8 cellular contexts compared by ENCODE assay signal in the genomic region with DNA sequence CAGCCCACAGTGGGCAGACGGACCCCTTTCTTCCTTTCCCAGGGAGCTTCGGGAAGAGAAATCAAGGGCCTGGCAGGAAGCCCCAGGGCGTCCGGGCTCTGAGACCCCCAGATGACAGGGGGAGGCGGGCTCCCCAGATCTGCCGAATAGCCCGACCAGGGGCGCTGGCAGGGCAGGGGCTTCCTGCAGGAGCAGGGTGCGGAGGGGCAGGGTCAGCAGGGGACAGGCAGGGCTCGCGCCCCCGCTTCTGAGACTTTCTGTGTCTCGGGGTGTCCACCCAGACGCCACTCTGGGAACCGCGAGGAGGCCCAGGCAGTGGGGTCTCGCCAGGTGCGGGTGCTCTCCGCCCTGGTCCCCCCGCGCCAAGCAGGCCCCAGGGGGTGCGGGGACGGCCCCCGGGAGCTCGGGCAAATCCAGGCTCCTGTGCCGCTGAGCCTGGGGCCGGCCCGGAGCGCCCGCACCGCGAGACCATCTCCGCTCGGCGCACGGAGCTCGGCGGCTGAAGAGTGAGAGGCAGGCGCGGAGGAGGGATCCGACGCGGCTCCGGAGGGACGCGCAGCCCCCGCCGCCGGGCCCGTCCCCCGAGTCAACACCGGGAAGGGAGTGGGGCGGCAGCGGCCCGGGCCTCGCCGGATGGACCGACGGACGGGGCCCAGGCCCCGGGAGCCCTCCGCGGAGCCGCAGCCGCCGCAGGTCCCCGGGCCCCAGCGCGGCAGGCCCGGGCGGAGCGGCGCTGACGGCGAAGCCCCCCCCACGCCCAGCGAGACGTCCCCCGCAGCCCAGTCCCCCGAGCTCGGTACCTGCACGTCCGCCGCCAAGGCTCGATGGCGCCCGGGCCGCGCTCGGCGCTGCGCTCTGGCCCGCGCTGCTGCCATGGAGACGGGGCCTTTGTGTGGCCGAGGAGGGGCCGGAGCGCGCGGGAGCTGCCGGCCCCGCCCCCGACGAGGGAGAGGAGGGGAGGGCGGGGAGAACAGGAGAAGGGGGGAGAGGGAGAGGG. TPM values are rescaled to one million over a fixed set of nuclear protein-coding genes. Genes with fewer than 3 reads are reported as not detected.
A peak's percentile ranks its signal among the peaks of the same experiment; 100 is the strongest.
DNase-seq lines count a peak whose midpoint lies in the region; ATAC-seq and TF ChIP-seq lines count a peak whose summit lies in the region.

A gene with protein sequence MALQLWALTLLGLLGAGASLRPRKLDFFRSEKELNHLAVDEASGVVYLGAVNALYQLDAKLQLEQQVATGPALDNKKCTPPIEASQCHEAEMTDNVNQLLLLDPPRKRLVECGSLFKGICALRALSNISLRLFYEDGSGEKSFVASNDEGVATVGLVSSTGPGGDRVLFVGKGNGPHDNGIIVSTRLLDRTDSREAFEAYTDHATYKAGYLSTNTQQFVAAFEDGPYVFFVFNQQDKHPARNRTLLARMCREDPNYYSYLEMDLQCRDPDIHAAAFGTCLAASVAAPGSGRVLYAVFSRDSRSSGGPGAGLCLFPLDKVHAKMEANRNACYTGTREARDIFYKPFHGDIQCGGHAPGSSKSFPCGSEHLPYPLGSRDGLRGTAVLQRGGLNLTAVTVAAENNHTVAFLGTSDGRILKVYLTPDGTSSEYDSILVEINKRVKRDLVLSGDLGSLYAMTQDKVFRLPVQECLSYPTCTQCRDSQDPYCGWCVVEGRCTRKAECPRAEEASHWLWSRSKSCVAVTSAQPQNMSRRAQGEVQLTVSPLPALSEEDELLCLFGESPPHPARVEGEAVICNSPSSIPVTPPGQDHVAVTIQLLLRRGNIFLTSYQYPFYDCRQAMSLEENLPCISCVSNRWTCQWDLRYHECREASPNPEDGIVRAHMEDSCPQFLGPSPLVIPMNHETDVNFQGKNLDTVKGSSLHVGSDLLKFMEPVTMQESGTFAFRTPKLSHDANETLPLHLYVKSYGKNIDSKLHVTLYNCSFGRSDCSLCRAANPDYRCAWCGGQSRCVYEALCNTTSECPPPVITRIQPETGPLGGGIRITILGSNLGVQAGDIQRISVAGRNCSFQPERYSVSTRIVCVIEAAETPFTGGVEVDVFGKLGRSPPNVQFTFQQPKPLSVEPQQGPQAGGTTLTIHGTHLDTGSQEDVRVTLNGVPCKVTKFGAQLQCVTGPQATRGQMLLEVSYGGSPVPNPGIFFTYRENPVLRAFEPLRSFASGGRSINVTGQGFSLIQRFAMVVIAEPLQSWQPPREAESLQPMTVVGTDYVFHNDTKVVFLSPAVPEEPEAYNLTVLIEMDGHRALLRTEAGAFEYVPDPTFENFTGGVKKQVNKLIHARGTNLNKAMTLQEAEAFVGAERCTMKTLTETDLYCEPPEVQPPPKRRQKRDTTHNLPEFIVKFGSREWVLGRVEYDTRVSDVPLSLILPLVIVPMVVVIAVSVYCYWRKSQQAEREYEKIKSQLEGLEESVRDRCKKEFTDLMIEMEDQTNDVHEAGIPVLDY (N-terminal part only) (minus strand): TSS at position 894 of the 997 bp plus-strand sequence. CDS start 17,062 bp downstream, outside the sequence.

- H3K36me3 Mint-ChIP-seq in activated CD4-positive, alpha-beta T cell treated with anti-CD3 and anti-CD28 coated beads for 36 hours (ENCODE audit: low read depth) = no peaks in the 10 kb centered on the region
- no peaks in the 10 kb centered on the region for H3K36me3 Mint-ChIP-seq in IgD-negative memory B cell

- peaks cover 0 to 69% of the 10 kb centered on the region in 2 donors for H3K4me1 ChIP-seq in right atrium auricular region

- peaks cover 17% of the 10 kb centered on the region for H3K27me3 Mint-ChIP-seq in activated CD4-positive, alpha-beta T cell treated with anti-CD3 and anti-CD28 coated beads for 36 hours
- H3K27me3 Mint-ChIP-seq in IgD-negative memory B cell = peaks cover 9% of the 10 kb centered on the region

- peak within 1 kb of the TSS; percentile 91 to 93 for H3K27ac ChIP-seq in right atrium auricular region

- H3K4me3 ChIP-seq in astrocyte of the cerebellum (ENCODE audit: low read depth, low read length) (peak within 1 kb of the TSS; percentile 93), right atrium auricular region (peak within 1 kb of the TSS; percentile 87 to 91)

- H3K9me3 Mint-ChIP-seq in activated CD4-positive, alpha-beta T cell treated with anti-CD3 and anti-CD28 coated beads for 36 hours (ENCODE audit: low read depth) = no peaks in the 10 kb centered on the region
- H3K9me3 Mint-ChIP-seq in IgD-negative memory B cell = no peaks in the 10 kb centered on the region

- H3K4me3 Mint-ChIP-seq in activated CD4-positive, alpha-beta T cell treated with anti-CD3 and anti-CD28 coated beads for 36 hours = peak within 1 kb of the TSS; percentile 43
- H3K4me3 Mint-ChIP-seq in IgD-negative memory B cell = peak within 1 kb of the TSS; percentile 21 to 85 (median 60)

- no peak within 1 kb of the TSS for H3K27ac Mint-ChIP-seq in activated CD4-positive, alpha-beta T cell treated with anti-CD3 and anti-CD28 coated beads for 36 hours
- H3K27ac Mint-ChIP-seq in IgD-negative memory B cell = peak within 1 kb of the TSS in 1 of 3 donors; percentile 85

- no peaks in the 10 kb centered on the region for H3K36me3 ChIP-seq in right atrium auricular region

- CTCF ChIA-PET in activated CD4-positive, alpha-beta T cell treated with anti-CD3 and anti-CD28 coated beads for 36 hours (lab: Charles Lee) = interaction anchor here (0.7 to 1.2 kb wide), 3 partner anchors 31 to 35 kb away, joined by 3 to 4 read pairs (median 3); no protein-coding TSS in a partner anchor

- POLR2A ChIA-PET in activated CD4-positive, alpha-beta T cell treated with anti-CD3 and anti-CD28 coated beads for 36 hours (lab: Charles Lee) = no interaction called here

- peaks cover 6% of the 10 kb centered on the region for H3K4me1 Mint-ChIP-seq in activated CD4-positive, alpha-beta T cell treated with anti-CD3 and anti-CD28 coated beads for 36 hours
- peaks cover 12 to 36% (median 22%) of the 10 kb centered on the region in 3 donors for H3K4me1 Mint-ChIP-seq in IgD-negative memory B cell

- intact Hi-C loops in activated CD4-positive, alpha-beta T cell treated with anti-CD3 and anti-CD28 coated beads for 36 hours (cut with DNase I, micrococcal nuclease) = no loop called here

- ATAC-seq in activated CD4-positive, alpha-beta T cell treated with anti-CD3 and anti-CD28 coated beads for 36 hours = peak; percentile 59
- no peak for ATAC-seq in GM21825 (IDR thresholded peaks at IDR 0.05; ENCODE audit: unreplicated experiment)

- TF ChIP-seq CTCF in astrocyte of the cerebellum (IDR thresholded peaks at IDR 0.05; ENCODE audit: low read depth, low read length, missing control alignments) = no peak
- TF ChIP-seq CTCF in right atrium auricular region (IDR thresholded peaks at IDR 0.05) = no peak

- peak; percentile 40 for DNase-seq in activated CD4-positive, alpha-beta T cell treated with anti-CD3 and anti-CD28 coated beads for 36 hours
- DNase-seq in activated CD4-positive, alpha-beta T cell treated with anti-CD3 and anti-CD28 coated beads, Interleukin-2, amount 50 U/mL, for 4 hours = no peak
- DNase-seq in astrocyte of the cerebellum (ENCODE audit: low read depth) (peak; percentile 39), right atrium auricular region (ENCODE audit: low spot score) (no peak), pons (ENCODE audit: low spot score) (peak; percentile 86)

- H3K27me3 ChIP-seq in right atrium auricular region = no peaks in the 10 kb centered on the region

- in situ Hi-C loops in astrocyte of the cerebellum (cut with HindIII; ENCODE audit: low sequenced_read_pairs) = no loop called here

- no peaks in the 10 kb centered on the region for H3K9me3 ChIP-seq in right atrium auricular region

TF ChIP-seq in PFSK-1, 5 proteins besides CTCF, POLR2A, EP300 and RAD21:
- TF ChIP-seq, protein P1, sequence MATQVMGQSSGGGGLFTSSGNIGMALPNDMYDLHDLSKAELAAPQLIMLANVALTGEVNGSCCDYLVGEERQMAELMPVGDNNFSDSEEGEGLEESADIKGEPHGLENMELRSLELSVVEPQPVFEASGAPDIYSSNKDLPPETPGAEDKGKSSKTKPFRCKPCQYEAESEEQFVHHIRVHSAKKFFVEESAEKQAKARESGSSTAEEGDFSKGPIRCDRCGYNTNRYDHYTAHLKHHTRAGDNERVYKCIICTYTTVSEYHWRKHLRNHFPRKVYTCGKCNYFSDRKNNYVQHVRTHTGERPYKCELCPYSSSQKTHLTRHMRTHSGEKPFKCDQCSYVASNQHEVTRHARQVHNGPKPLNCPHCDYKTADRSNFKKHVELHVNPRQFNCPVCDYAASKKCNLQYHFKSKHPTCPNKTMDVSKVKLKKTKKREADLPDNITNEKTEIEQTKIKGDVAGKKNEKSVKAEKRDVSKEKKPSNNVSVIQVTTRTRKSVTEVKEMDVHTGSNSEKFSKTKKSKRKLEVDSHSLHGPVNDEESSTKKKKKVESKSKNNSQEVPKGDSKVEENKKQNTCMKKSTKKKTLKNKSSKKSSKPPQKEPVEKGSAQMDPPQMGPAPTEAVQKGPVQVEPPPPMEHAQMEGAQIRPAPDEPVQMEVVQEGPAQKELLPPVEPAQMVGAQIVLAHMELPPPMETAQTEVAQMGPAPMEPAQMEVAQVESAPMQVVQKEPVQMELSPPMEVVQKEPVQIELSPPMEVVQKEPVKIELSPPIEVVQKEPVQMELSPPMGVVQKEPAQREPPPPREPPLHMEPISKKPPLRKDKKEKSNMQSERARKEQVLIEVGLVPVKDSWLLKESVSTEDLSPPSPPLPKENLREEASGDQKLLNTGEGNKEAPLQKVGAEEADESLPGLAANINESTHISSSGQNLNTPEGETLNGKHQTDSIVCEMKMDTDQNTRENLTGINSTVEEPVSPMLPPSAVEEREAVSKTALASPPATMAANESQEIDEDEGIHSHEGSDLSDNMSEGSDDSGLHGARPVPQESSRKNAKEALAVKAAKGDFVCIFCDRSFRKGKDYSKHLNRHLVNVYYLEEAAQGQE (IDR thresholded peaks at IDR 0.05; ENCODE audit: insufficient read depth in 1 of 2, low read depth in 2 of 2, low read length in 2 of 2) = no peak
- TF ChIP-seq SIN3A (IDR thresholded peaks at IDR 0.05; ENCODE audit: borderline replicate concordance, insufficient read depth, low read length) (no peak), TAF1 (IDR thresholded peaks at IDR 0.05; ENCODE audit: borderline replicate concordance, insufficient read depth, low read length) (no peak), POLR2AphosphoS5 (IDR thresholded peaks at IDR 0.05; ENCODE audit: low read depth, low read length) (peak; percentile 55; the same call in 1 of the 2 replicates), FOXP2 (optimal IDR thresholded peaks at IDR 0.05; ENCODE audit: borderline replicate concordance, extremely low read depth, extremely low read length, insufficient read depth) (no peak)

RNA-seq across cellular contexts. Expression of the gene that starts here (rescaled TPM):
- 1 to 10 TPM; 5.5 to 6.3 TPM for total RNA-seq in activated CD4-positive, alpha-beta T cell treated with anti-CD3 and anti-CD28 coated beads for 36 hours
- polyA plus RNA-seq in IgD-negative memory B cell = 2.7 TPM
- polyA plus RNA-seq in PFSK-1 (2012; ENCODE audit: insufficient read length, low read depth) = 108 TPM
- 10 to 100 TPM; 60.3 to 92.8 TPM for total RNA-seq in right atrium auricular region

Comparison
In these comparisons a context has a peak if more than half of its experiments do, and no peak if none do; other contexts are left out.
1. RNA of the gene that starts here (total RNA-seq): 60.3 to 92.8 TPM in right atrium auricular region; 5.5 to 6.3 TPM in activated CD4-positive, alpha-beta T cell treated with anti-CD3 and anti-CD28 coated beads for 36 hours; every median in the first group is over 4 times any median in the second.
2. DNase-seq: peak in activated CD4-positive, alpha-beta T cell treated with anti-CD3 and anti-CD28 coated beads for 36 hours (single experiment), astrocyte of the cerebellum (single experiment) and pons (single experiment); none in activated CD4-positive, alpha-beta T cell treated with anti-CD3 and anti-CD28 coated beads, Interleukin-2, amount 50 U/mL, for 4 hours (0 of 2) and right atrium auricular region (single experiment).